In the genomic region with DNA sequence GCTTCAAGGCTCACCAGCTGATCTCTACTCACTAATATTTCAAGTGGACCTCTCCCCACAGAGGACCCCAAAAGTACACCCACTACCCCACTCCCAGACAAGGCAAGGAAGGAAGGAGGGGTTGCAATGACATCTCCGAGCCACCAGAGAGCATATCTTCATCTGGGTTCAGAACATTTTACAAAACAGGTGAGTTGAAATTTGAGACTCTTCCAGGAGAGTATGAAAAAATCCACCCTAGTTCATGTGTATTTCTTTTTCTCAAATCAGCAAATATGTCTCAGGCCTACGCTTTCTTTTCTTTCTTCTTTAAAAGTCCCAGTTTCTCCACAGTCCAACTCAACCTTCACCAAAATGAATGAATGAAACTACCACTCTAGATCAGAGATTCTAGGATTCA, we compare ENCODE assay signal across 9 cellular contexts.
DNase-seq lines count a peak whose midpoint lies in the region; ATAC-seq and TF ChIP-seq lines count a peak whose summit lies in the region.
"Had no signal": no experiment of that assay in that cellular context is flagged by ENCODE, and none has a peak within 500 bp of the region (broad histone marks: within the 10 kb centered on the region; RNA-seq: fewer than 3 reads in every experiment).

No MANE protein-coding gene starts in this region.

- ATAC-seq in GM18517 (IDR thresholded peaks at IDR 0.05; ENCODE audit: unreplicated experiment) (no peak), GM21528 (IDR thresholded peaks at IDR 0.05; ENCODE audit: low FRiP score, unreplicated experiment) (no peak)

- peak; percentile 27 for DNase-seq in NCI-H748 (lab: John Stamatoyannopoulos, UW; ENCODE audit: unreplicated experiment)
- DNase-seq in esophagus muscularis mucosa (ENCODE audit: extremely low spot score), result no peak
- DNase-seq in smooth muscle cell (lab: John Stamatoyannopoulos, UW; ENCODE audit: unreplicated experiment), result no peak
- DNase-seq in HuH-7.5 (ENCODE audit: low spot score), result no peak
- DNase-seq in activated T-cell treated with anti-CD3 and anti-CD28 coated beads, Interleukin-2, amount 50 U/mL, for 1 hour, result no peak
- DNase-seq: effector CD4-positive, alpha-beta T cell had no signal

- no peak for TF ChIP-seq EP300 in esophagus muscularis mucosa (IDR thresholded peaks at IDR 0.05)

- H3K36me3 ChIP-seq in esophagus muscularis mucosa, result no peaks in the 10 kb centered on the region
- no peaks in the 10 kb centered on the region for H3K36me3 ChIP-seq in smooth muscle cell (ENCODE audit: low read depth)

- TF ChIP-seq CTCF in GM12875 (IDR thresholded peaks at IDR 0.05; ENCODE audit: borderline replicate concordance, insufficient read depth, low read depth, low read length) (peak; percentile 55), esophagus muscularis mucosa (IDR thresholded peaks at IDR 0.05) (peak; percentile 58 to 70 (median 60)), smooth muscle cell (IDR thresholded peaks at IDR 0.05; ENCODE audit: borderline replicate concordance, insufficient read depth, poor library complexity, severe bottlenecking) (peak; percentile 42)

- H3K4me3 ChIP-seq in GM12875 (ENCODE audit: low read depth, low read length), result no peak overlapping the region
- H3K4me3 ChIP-seq in esophagus muscularis mucosa, result peak overlapping the region in 1 of 4 donors; percentile 2
- no peak overlapping the region for H3K4me3 ChIP-seq in smooth muscle cell

- no peak for TF ChIP-seq POLR2A in esophagus muscularis mucosa (IDR thresholded peaks at IDR 0.05; ENCODE audit: low read depth)

- H3K27ac ChIP-seq in esophagus muscularis mucosa (replicated peaks in 1 of 4) (peak overlapping the region; percentile 59 to 75 (median 69)), smooth muscle cell (ENCODE audit: low read depth) (no peak overlapping the region)

- H3K9me3 ChIP-seq in esophagus muscularis mucosa (no peaks in the 10 kb centered on the region), smooth muscle cell (replicated peaks; ENCODE audit: low read depth) (no peaks in the 10 kb centered on the region)

- H3K27me3 ChIP-seq in esophagus muscularis mucosa, result no peaks in the 10 kb centered on the region
- H3K27me3 ChIP-seq in smooth muscle cell (ENCODE audit: low read depth), result no peaks in the 10 kb centered on the region

- WGBS in esophagus muscularis mucosa, result 76% methylated on average over 2 of the region's 2 CpGs
- 77% methylated on average over 2 of the region's 2 CpGs for WGBS in smooth muscle cell (ENCODE audit: low lambda C conversion rate)

- H3K4me1 ChIP-seq in esophagus muscularis mucosa (peaks cover 40 to 49% (median 48%) of the 10 kb centered on the region in 4 donors), smooth muscle cell (ENCODE audit: low read depth) (no peaks in the 10 kb centered on the region)

- H2AFZ ChIP-seq in smooth muscle cell (ENCODE audit: low read depth), result no peak overlapping the region

- H4K20me1 ChIP-seq in smooth muscle cell (ENCODE audit: low read depth), result peaks cover 14% of the 10 kb centered on the region

- intact Hi-C loops in esophagus muscularis mucosa (cut with DNase I), result no loop called here

- no peak overlapping the region for H3K9ac ChIP-seq in smooth muscle cell (ENCODE audit: low read depth)

- peaks cover 5% of the 10 kb centered on the region for H3F3A ChIP-seq in smooth muscle cell (ENCODE audit: low read depth)

- no peaks in the 10 kb centered on the region for H3K79me2 ChIP-seq in smooth muscle cell (ENCODE audit: low read depth)

- peak overlapping the region; percentile 25 for H3K4me2 ChIP-seq in smooth muscle cell
